In genomic region chr6:106534564-106534982, GRCh38 we compare ENCODE assay signal across 13 cellular contexts.
DNase-seq lines count a peak whose midpoint lies in the region; ATAC-seq and TF ChIP-seq lines count a peak whose summit lies in the region.
"Had no signal": no experiment of that assay in that cellular context is flagged by ENCODE, and none has a peak within 500 bp of the region (broad histone marks: within the 10 kb centered on the region; RNA-seq: fewer than 3 reads in every experiment).

No MANE protein-coding gene starts in this region.

- intact Hi-C loops in posterior vena cava (cut with DNase I) = no loop called here

- TF ChIP-seq CTCF in RWPE2 (IDR thresholded peaks at IDR 0.05; ENCODE audit: poor library complexity, severe bottlenecking) = no peak

- peak overlapping the region; percentile 73 to 79 for H3K27ac Mint-ChIP-seq in activated naive CD4-positive, alpha-beta T cell treated with anti-CD3 and anti-CD28 coated beads, Interleukin-2, amount 50 U/mL, for 72 hours

- no peak overlapping the region for H3K4me3 ChIP-seq in RWPE2 (ENCODE audit: severe bottlenecking)

- peaks cover 9 to 36% of the 10 kb centered on the region in 2 donors for H3K36me3 Mint-ChIP-seq in activated naive CD4-positive, alpha-beta T cell treated with anti-CD3 and anti-CD28 coated beads, Interleukin-2, amount 50 U/mL, for 72 hours

- no peaks in the 10 kb centered on the region for H3K27me3 ChIP-seq in RWPE2 (ENCODE audit: insufficient read depth, poor library complexity, severe bottlenecking)

- H3K27ac ChIP-seq in RWPE2 (ENCODE audit: poor library complexity, severe bottlenecking) = peak overlapping the region; percentile 99

- H3K9me3 ChIP-seq in RWPE2 (ENCODE audit: severe bottlenecking) = no peaks in the 10 kb centered on the region

- H3K4me1 ChIP-seq in RWPE2 (ENCODE audit: insufficient read depth, poor library complexity, severe bottlenecking) = peaks cover 45% of the 10 kb centered on the region

- peaks cover 96% of the 10 kb centered on the region for H3K36me3 ChIP-seq in RWPE2 (ENCODE audit: low read depth)

- DNase-seq in RWPE2 (ENCODE audit: low spot score) (no peak), posterior vena cava (ENCODE audit: low spot score) (no peak), GF-D8 (lab: John Stamatoyannopoulos, UW) (no peak), hippocampal formation (lab: John Stamatoyannopoulos, UW) (no peak)
- DNase-seq in activated naive CD4-positive, alpha-beta T cell treated with anti-CD3 and anti-CD28 coated beads, Interleukin-2, amount 50 U/mL, for 72 hours (ENCODE audit: low spot score in 2 of 2) = peak in 1 of 2 donors; percentile 68
- DNase-seq in stimulated activated CD4-positive, alpha-beta T cell treated with anti-CD3 and anti-CD28 coated beads, Interleukin-1b, Interleukin-23, amount 100 ng/mL, for 48 hours = peak; percentile 64
- DNase-seq: cortex of kidney, foreskin melanocyte, NCI-H1417, occipital lobe had no signal

- no peaks in the 10 kb centered on the region for H3K9me3 Mint-ChIP-seq in activated naive CD4-positive, alpha-beta T cell treated with anti-CD3 and anti-CD28 coated beads, Interleukin-2, amount 50 U/mL, for 72 hours

- peak; percentile 45 for ATAC-seq in GM18867 (IDR thresholded peaks at IDR 0.05; ENCODE audit: unreplicated experiment)
- peak; percentile 35; the same call in 1 of the 3 replicates for ATAC-seq in RWPE2 (ENCODE audit: low read depth)
- ATAC-seq in activated naive CD4-positive, alpha-beta T cell treated with anti-CD3 and anti-CD28 coated beads, Interleukin-2, amount 50 U/mL, for 72 hours = peak; percentile 81 to 92
- ATAC-seq in GM19324 (IDR thresholded peaks at IDR 0.05; ENCODE audit: low FRiP score, unreplicated experiment) = no peak
- ATAC-seq: left lobe of liver had no signal
